In the genomic region with DNA sequence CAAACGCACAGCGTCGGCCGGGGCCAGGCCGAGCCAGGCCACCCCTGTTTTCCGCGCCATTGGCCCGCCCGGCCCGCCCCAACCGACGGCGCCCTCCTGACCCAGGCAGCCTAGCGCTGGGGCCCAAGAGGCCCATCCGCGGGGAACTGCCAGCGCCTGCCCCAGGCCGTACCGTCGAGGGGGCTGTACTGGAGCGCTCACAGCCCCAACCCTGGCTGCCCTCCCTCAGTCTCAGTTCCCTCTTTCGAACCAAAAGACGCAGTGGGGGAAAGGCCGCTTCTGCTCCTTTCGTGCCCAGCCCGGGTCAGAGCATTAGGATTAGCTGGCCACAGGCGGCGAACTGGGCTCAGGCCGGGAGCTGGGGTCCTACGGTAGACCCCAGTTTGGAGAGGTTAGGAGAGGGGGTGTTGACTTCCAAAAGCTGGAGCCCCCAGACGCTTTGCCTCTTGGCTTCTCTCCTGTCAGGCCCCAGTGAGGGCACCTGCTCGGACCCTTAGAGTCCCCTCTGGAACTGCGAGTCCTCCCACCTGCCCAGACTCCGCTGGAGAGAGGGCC, we compare ENCODE assay signal across 20 cellular contexts. TPM values are rescaled to one million over a fixed set of nuclear protein-coding genes. Genes with fewer than 3 reads are reported as not detected.
DNase-seq lines count a peak whose midpoint lies in the region; ATAC-seq and TF ChIP-seq lines count a peak whose summit lies in the region.
"Had no signal": no experiment of that assay in that cellular context is flagged by ENCODE, and none has a peak within 500 bp of the region (broad histone marks: within the 10 kb centered on the region; RNA-seq: fewer than 3 reads in every experiment).

No MANE protein-coding gene starts in this region.

- H3K4me3 Mint-ChIP-seq in GM23338: no peak overlapping the region
- H3K4me3 Mint-ChIP-seq: activated naive CD4-positive, alpha-beta T cell treated with anti-CD3 and anti-CD28 coated beads, Interleukin-2, amount 10 ng/mL, durations not matched to agents 7 days and 5 days; CD8-positive, alpha-beta memory T cell; mesothelial cell of epicardium; nephron had no signal

- H3K4me1 Mint-ChIP-seq in GM23338: peaks cover 47% of the 10 kb centered on the region

- 6% methylated on average over 18 of the region's 34 CpGs for WGBS in hepatocyte (ENCODE audit: low lambda C conversion rate, missing lambda C conversion rate)

- H3K9me3 Mint-ChIP-seq in GM23338: peaks cover 8% of the 10 kb centered on the region
- H3K9me3 Mint-ChIP-seq: activated naive CD4-positive, alpha-beta T cell treated with anti-CD3 and anti-CD28 coated beads, Interleukin-2, amount 10 ng/mL, durations not matched to agents 7 days and 5 days; mesothelial cell of epicardium; T-cell had no signal

- DNase-seq in NCI-H2196 (lab: John Stamatoyannopoulos, UW; ENCODE audit: unreplicated experiment) (peak; percentile 21), NCI-H2196 treated with DMSO at 0.1 percent for 48 hours (lab: John Stamatoyannopoulos, UW; ENCODE audit: unreplicated experiment) (no peak), GM23338 (ENCODE audit: low spot score) (peak; percentile 62), hepatocyte (ENCODE audit: low spot score) (no peak), activated gamma-delta T cell treated with Interleukin-2 at 50 U/mL for 16 hours (no peak), NCI-H226 (no peak)
- peak; percentile 22 for DNase-seq in stimulated activated CD8-positive, alpha-beta memory T cell treated with anti-CD3 and anti-CD28 coated beads, Interleukin-4, amount 100 ng/mL, for 48 hours
- DNase-seq: activated naive CD4-positive, alpha-beta T cell treated with anti-CD3 and anti-CD28 coated beads, Interleukin-2, amount 10 ng/mL, durations not matched to agents 7 days and 5 days; CD8-positive, alpha-beta memory T cell; NCI-H510A; stimulated activated CD4-positive, alpha-beta T cell treated with anti-CD3 and anti-CD28 coated beads, Interleukin-15, amount 100 ng/mL, for 24 hours; stimulated activated naive CD4-positive, alpha-beta T cell; T-cell; trophoblast cell had no signal

- H3K79me2 ChIP-seq in GM23338 (replicated peaks; ENCODE audit: insufficient read depth): no peaks in the 10 kb centered on the region
- no peaks in the 10 kb centered on the region for H3K79me2 ChIP-seq in hepatocyte

- TF ChIP-seq CTCF in GM23338 (conservative IDR thresholded peaks at IDR 0.05; ENCODE audit: low read depth in 2 of 2) (no peak), hepatocyte (IDR thresholded peaks at IDR 0.05; ENCODE audit: poor library complexity) (no peak)

- H3K27me3 Mint-ChIP-seq in GM23338 (ENCODE audit: insufficient read depth, low read depth, poor library complexity): peaks cover 98% of the 10 kb centered on the region

- H3K36me3 ChIP-seq in GM23338 (ENCODE audit: insufficient read depth) (no peaks in the 10 kb centered on the region), hepatocyte (replicated peaks; ENCODE audit: insufficient read depth, low read depth) (no peaks in the 10 kb centered on the region)
- H3K36me3 ChIP-seq: ascending aorta had no signal

- no peak overlapping the region for H3K27ac Mint-ChIP-seq in GM23338
- H3K27ac Mint-ChIP-seq: activated naive CD4-positive, alpha-beta T cell treated with anti-CD3 and anti-CD28 coated beads, Interleukin-2, amount 10 ng/mL, durations not matched to agents 7 days and 5 days; CD8-positive, alpha-beta memory T cell; mesothelial cell of epicardium; nephron; T-cell had no signal

- H3K27ac ChIP-seq in GM23338 (ENCODE audit: low read depth) (no peak overlapping the region), hepatocyte (no peak overlapping the region)
- H3K27ac ChIP-seq: ascending aorta had no signal

- peak overlapping the region; percentile 85; the same call in 1 of the 2 replicates for H3K4me2 ChIP-seq in GM23338
- peak overlapping the region; percentile 44 for H3K4me2 ChIP-seq in hepatocyte

- peaks cover 100% of the 10 kb centered on the region for H3K27me3 ChIP-seq in GM23338 (ENCODE audit: insufficient read depth)
- peaks cover 99% of the 10 kb centered on the region for H3K27me3 ChIP-seq in hepatocyte

- H3F3A ChIP-seq in GM23338 (replicated peaks; ENCODE audit: low read depth): peaks cover 16% of the 10 kb centered on the region

- H4K20me1 ChIP-seq in GM23338 (replicated peaks; ENCODE audit: insufficient read depth): peaks cover 25% of the 10 kb centered on the region
- no peaks in the 10 kb centered on the region for H4K20me1 ChIP-seq in hepatocyte (ENCODE audit: insufficient read depth, poor library complexity, severe bottlenecking)

- H3K9me2 ChIP-seq in GM23338 (ENCODE audit: insufficient read depth): no peaks in the 10 kb centered on the region
- H3K9me2 ChIP-seq in hepatocyte (replicated peaks; ENCODE audit: insufficient read depth): no peaks in the 10 kb centered on the region

- peaks cover 63% of the 10 kb centered on the region for H3K4me1 ChIP-seq in GM23338 (ENCODE audit: insufficient read depth)
- peaks cover 23% of the 10 kb centered on the region for H3K4me1 ChIP-seq in hepatocyte (ENCODE audit: insufficient read depth)

- H3K4me3 ChIP-seq in GM23338 (peak overlapping the region; percentile 59; the same call in 1 of the 2 replicates), hepatocyte (no peak overlapping the region)
- H3K4me3 ChIP-seq: K562 had no signal

- H3K9me3 ChIP-seq in hepatocyte (ENCODE audit: low read depth): no peaks in the 10 kb centered on the region
- H3K9me3 ChIP-seq: ascending aorta had no signal

- peaks cover 5% of the 10 kb centered on the region; the same call in 1 of the 3 replicates for H3K36me3 Mint-ChIP-seq in GM23338 (ENCODE audit: low read depth)
- H3K36me3 Mint-ChIP-seq: CD8-positive, alpha-beta memory T cell; mesothelial cell of epicardium; T-cell had no signal

- ATAC-seq in GM23338 (peak; percentile 0; the same call in 1 of the 3 replicates), GM19395 (IDR thresholded peaks at IDR 0.05; ENCODE audit: unreplicated experiment) (no peak)

- H2AFZ ChIP-seq in GM23338: no peak overlapping the region; the same call in 1 of the 2 replicates
- no peak overlapping the region for H2AFZ ChIP-seq in hepatocyte

TF ChIP-seq in GM23338, 12 proteins besides CTCF, POLR2A, EP300 and RAD21:
- TF ChIP-seq, protein P1, sequence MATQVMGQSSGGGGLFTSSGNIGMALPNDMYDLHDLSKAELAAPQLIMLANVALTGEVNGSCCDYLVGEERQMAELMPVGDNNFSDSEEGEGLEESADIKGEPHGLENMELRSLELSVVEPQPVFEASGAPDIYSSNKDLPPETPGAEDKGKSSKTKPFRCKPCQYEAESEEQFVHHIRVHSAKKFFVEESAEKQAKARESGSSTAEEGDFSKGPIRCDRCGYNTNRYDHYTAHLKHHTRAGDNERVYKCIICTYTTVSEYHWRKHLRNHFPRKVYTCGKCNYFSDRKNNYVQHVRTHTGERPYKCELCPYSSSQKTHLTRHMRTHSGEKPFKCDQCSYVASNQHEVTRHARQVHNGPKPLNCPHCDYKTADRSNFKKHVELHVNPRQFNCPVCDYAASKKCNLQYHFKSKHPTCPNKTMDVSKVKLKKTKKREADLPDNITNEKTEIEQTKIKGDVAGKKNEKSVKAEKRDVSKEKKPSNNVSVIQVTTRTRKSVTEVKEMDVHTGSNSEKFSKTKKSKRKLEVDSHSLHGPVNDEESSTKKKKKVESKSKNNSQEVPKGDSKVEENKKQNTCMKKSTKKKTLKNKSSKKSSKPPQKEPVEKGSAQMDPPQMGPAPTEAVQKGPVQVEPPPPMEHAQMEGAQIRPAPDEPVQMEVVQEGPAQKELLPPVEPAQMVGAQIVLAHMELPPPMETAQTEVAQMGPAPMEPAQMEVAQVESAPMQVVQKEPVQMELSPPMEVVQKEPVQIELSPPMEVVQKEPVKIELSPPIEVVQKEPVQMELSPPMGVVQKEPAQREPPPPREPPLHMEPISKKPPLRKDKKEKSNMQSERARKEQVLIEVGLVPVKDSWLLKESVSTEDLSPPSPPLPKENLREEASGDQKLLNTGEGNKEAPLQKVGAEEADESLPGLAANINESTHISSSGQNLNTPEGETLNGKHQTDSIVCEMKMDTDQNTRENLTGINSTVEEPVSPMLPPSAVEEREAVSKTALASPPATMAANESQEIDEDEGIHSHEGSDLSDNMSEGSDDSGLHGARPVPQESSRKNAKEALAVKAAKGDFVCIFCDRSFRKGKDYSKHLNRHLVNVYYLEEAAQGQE (IDR thresholded peaks at IDR 0.05; ENCODE audit: unreplicated experiment): no peak
- TF ChIP-seq CREB1 (CRISPR knock-in tag; IDR thresholded peaks at IDR 0.05; ENCODE audit: low read depth): no peak
- TF ChIP-seq EZH2 (IDR thresholded peaks at IDR 0.05; ENCODE audit: low read depth, unreplicated experiment): peak; percentile 88
- TF ChIP-seq NANOG (IDR thresholded peaks at IDR 0.05; ENCODE audit: borderline replicate concordance): no peak
TF ChIP-seq in GM23338: peak in this region for 1.

RNA-seq across cellular contexts. Expression of gene NKX2-1, which starts 1.9 kb away (rescaled TPM):
- not detected in 2 replicates for total RNA-seq in GM23338 (2014; rRNA removed; shearing (Covaris generic))
- polyA plus RNA-seq in GM23338 (2016; fragmentation: Nextera tagmentation; extraction: Ambion mirVana) (not detected in 2 replicates), hepatocyte (2.2 and 7.3 TPM in 2 replicates)
- total RNA-seq in hepatocyte: 2.7 and 4.7 TPM in 2 replicates
- total RNA-seq: ascending aorta; CD8-positive, alpha-beta memory T cell; kidney epithelial cell; mesothelial cell of epicardium had no signal
- polyA plus RNA-seq: CD8-positive, alpha-beta memory T cell; K562 had no signal

Comparison
In these comparisons a context has a peak if more than half of its experiments do, and no peak if none do; other contexts are left out.
1. DNase-seq: peak in NCI-H2196 (single experiment), GM23338 (single experiment) and stimulated activated CD8-positive, alpha-beta memory T cell treated with anti-CD3 and anti-CD28 coated beads, Interleukin-4, amount 100 ng/mL, for 48 hours (single experiment); none in NCI-H2196 treated with DMSO at 0.1 percent for 48 hours (single experiment), hepatocyte (single experiment), activated gamma-delta T cell treated with Interleukin-2 at 50 U/mL for 16 hours (single experiment) and NCI-H226 (single experiment).